In the genomic region with DNA sequence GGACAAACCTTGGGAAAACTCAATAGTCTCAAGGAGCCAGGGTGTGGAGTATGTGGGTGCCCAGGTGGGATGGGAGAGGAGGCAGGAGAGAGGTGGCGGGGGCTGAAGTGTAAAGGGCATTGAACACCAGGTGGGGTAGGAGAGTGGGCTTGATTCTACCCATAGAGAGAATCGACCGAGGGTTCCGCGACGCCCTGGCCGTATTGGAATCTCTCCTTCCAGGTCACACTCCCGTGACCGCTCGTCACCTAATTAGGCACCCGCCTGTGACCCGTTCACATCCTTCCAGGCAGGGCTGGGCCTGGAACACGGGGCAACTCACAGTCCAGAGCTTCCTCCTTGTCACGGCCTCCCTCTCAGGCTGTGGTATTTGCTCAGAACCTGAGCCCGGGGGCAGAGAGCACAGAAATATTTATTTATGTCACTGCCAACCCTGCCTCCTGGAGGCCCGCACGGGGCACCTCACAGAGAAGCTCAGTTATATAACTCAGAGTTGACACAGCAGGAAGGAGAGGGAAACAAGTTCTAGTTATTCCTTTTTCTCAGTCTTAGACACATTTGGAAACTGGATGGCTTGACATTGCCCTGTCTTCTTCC, we compare ENCODE assay signal across 1 cellular context.
TF ChIP-seq lines count a peak whose summit lies in the region.

No MANE protein-coding gene starts in this region.

TF ChIP-seq in A549, 52 proteins besides CTCF, POLR2A, EP300 and RAD21:
- TF ChIP-seq, protein P1, sequence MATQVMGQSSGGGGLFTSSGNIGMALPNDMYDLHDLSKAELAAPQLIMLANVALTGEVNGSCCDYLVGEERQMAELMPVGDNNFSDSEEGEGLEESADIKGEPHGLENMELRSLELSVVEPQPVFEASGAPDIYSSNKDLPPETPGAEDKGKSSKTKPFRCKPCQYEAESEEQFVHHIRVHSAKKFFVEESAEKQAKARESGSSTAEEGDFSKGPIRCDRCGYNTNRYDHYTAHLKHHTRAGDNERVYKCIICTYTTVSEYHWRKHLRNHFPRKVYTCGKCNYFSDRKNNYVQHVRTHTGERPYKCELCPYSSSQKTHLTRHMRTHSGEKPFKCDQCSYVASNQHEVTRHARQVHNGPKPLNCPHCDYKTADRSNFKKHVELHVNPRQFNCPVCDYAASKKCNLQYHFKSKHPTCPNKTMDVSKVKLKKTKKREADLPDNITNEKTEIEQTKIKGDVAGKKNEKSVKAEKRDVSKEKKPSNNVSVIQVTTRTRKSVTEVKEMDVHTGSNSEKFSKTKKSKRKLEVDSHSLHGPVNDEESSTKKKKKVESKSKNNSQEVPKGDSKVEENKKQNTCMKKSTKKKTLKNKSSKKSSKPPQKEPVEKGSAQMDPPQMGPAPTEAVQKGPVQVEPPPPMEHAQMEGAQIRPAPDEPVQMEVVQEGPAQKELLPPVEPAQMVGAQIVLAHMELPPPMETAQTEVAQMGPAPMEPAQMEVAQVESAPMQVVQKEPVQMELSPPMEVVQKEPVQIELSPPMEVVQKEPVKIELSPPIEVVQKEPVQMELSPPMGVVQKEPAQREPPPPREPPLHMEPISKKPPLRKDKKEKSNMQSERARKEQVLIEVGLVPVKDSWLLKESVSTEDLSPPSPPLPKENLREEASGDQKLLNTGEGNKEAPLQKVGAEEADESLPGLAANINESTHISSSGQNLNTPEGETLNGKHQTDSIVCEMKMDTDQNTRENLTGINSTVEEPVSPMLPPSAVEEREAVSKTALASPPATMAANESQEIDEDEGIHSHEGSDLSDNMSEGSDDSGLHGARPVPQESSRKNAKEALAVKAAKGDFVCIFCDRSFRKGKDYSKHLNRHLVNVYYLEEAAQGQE (IDR thresholded peaks at IDR 0.05) = no peak
- TF ChIP-seq SMC3 (IDR thresholded peaks at IDR 0.05) = peak; percentile 36; the same call in 1 of the 3 replicates
- TF ChIP-seq JUN (IDR thresholded peaks at IDR 0.05) = 0 out of 5 replicates have a peak, but pooled peaks of 1 of the 2 experiments have one; percentile 22
